ENCODE assay signal across 10 cellular contexts in genomic region chr10:64648915-64649314, GRCh38.
DNase-seq lines count a peak whose midpoint lies in the region; ATAC-seq and TF ChIP-seq lines count a peak whose summit lies in the region.
"Had no signal": no experiment of that assay in that cellular context is flagged by ENCODE, and none has a peak within 500 bp of the region (broad histone marks: within the 10 kb centered on the region; RNA-seq: fewer than 3 reads in every experiment).

No MANE protein-coding gene starts in this region.

- no peaks in the 10 kb centered on the region for H3K79me2 ChIP-seq in OCI-LY1 (ENCODE audit: insufficient read depth, low read length)

- no peak for TF ChIP-seq POLR2A in Peyer's patch (IDR thresholded peaks at IDR 0.05)

- H3K4me1 ChIP-seq in OCI-LY1 (ENCODE audit: insufficient read depth, low read length, severe bottlenecking) (no peaks in the 10 kb centered on the region), Peyer's patch (no peaks in the 10 kb centered on the region)

- H3K27me3 ChIP-seq in H7 (ENCODE audit: control insufficient read depth, insufficient read depth, low read length) (no peaks in the 10 kb centered on the region), OCI-LY1 (ENCODE audit: insufficient read depth, low read length) (no peaks in the 10 kb centered on the region), Peyer's patch (no peaks in the 10 kb centered on the region)

- H3K9me2 ChIP-seq in OCI-LY1 (ENCODE audit: low read depth, low read length): no peaks in the 10 kb centered on the region

- TF ChIP-seq CTCF in OCI-LY1 (IDR thresholded peaks at IDR 0.05; ENCODE audit: low read length): peak; percentile 25
- no peak for TF ChIP-seq CTCF in Peyer's patch (IDR thresholded peaks at IDR 0.05)

- no peak overlapping the region for H2AFZ ChIP-seq in OCI-LY1 (ENCODE audit: low read length)

- H3K9ac ChIP-seq in OCI-LY1 (ENCODE audit: low read length): no peak overlapping the region

- no peak for ATAC-seq in GM18873 (IDR thresholded peaks at IDR 0.05; ENCODE audit: low FRiP score, unreplicated experiment)

- H3F3A ChIP-seq in OCI-LY1 (ENCODE audit: insufficient read depth, low read length): no peaks in the 10 kb centered on the region

- H3K4me3 ChIP-seq in H7 (ENCODE audit: insufficient read depth, low read depth, low read length): no peak overlapping the region
- H3K4me3 ChIP-seq in OCI-LY1 (ENCODE audit: low read depth, low read length, poor library complexity, severe bottlenecking): no peak overlapping the region
- no peak overlapping the region for H3K4me3 ChIP-seq in Peyer's patch

- H3K4me2 ChIP-seq in OCI-LY1 (ENCODE audit: low read length): no peak overlapping the region

- DNase-seq in AML-193 (lab: John Stamatoyannopoulos, UW): peak; percentile 51 to 65
- DNase-seq in H7: peak; percentile 17
- DNase-seq in globus pallidus (ENCODE audit: low spot score): peak; percentile 62
- DNase-seq in activated gamma-delta T cell treated with Interleukin-2 at 50 U/mL for 16 hours: no peak
- DNase-seq in Peyer's patch: no peak
- DNase-seq in NCI-H1694 treated with DMSO at 0.1 percent for 48 hours (lab: John Stamatoyannopoulos, UW): no peak
- DNase-seq: activated T-cell treated with anti-CD3 and anti-CD28 coated beads, Interleukin-2, amount 50 U/mL, for 48 hours; cerebellar nuclear complex had no signal

- H3K27ac ChIP-seq in OCI-LY1 (ENCODE audit: low read depth, low read length, poor library complexity, severe bottlenecking): no peak overlapping the region
- no peak overlapping the region for H3K27ac ChIP-seq in Peyer's patch

- no peaks in the 10 kb centered on the region for H3K9me3 ChIP-seq in OCI-LY1 (ENCODE audit: low read length)
- no peaks in the 10 kb centered on the region for H3K9me3 ChIP-seq in Peyer's patch

- no peaks in the 10 kb centered on the region for H3K36me3 ChIP-seq in H7 (replicated peaks; ENCODE audit: control insufficient read depth, insufficient read depth, low read length)
- no peaks in the 10 kb centered on the region for H3K36me3 ChIP-seq in OCI-LY1 (ENCODE audit: insufficient read depth, low read length)
- H3K36me3 ChIP-seq in Peyer's patch: no peaks in the 10 kb centered on the region

- no peaks in the 10 kb centered on the region for H4K20me1 ChIP-seq in OCI-LY1 (ENCODE audit: insufficient read depth, low read length)

Comparison
In these comparisons a context has a peak if more than half of its experiments do, and no peak if none do; other contexts are left out.
1. DNase-seq: peak in AML-193 (2 of 2), H7 (single experiment) and globus pallidus (single experiment); none in activated gamma-delta T cell treated with Interleukin-2 at 50 U/mL for 16 hours (single experiment), Peyer's patch (0 of 3) and NCI-H1694 treated with DMSO at 0.1 percent for 48 hours (single experiment).